8 cellular contexts compared by ENCODE assay signal in the genomic region with DNA sequence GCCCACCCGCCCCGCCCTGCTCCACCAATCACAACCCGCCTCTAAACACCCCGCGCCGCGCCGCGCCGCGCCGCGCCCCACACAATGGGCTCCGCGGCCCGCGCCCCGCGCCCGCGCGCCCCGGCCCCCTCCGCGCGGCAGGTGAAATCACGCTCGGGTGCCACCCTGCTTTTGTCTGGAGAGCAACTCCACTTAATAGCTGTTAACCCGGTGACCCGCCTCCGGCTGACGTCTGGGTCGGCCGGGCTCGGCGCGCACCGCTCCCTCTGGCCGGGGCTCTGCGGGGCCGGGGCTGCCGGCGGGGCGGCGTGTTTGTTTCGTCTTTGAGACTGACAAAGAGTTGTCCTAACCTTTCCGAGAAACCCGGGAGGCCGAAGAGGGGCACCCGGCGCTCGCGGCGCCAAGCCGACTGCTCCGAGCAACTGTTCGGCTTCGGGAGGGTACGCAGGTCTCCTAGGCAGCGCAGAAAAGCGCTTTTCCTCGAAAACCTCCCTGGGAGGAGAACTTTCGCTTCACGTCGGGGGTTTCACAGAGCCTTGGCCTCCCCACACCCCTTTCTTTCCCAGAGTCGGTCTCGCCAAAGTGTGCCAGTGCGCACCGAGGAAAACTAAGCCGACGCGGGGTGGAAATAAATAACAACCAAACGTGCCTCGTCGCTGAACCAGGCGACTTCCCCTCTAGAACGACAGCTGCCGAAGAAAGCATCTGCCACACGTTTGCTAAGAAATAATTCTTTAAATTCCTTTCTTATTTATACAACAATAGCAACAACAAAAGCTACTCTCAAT.
A peak's percentile ranks its signal among the peaks of the same experiment; 100 is the strongest.
DNase-seq lines count a peak whose midpoint lies in the region; ATAC-seq and TF ChIP-seq lines count a peak whose summit lies in the region.

No MANE protein-coding gene starts in this region.

- no peaks in the 10 kb centered on the region; the same call in none of the 2 replicates for H3K27me3 ChIP-seq in GM06990 (replicated peaks; ENCODE audit: control insufficient read depth, insufficient read depth, low read length)
- no peaks in the 10 kb centered on the region for H3K27me3 ChIP-seq in SJCRH30
- no peaks in the 10 kb centered on the region for H3K27me3 ChIP-seq in heart left ventricle
- no peaks in the 10 kb centered on the region for H3K27me3 ChIP-seq in trophoblast cell (ENCODE audit: insufficient read depth, low read length)

- DNase-seq in GM06990 (ENCODE audit: extremely low read depth, insufficient read length) (no peak), SJCRH30 (peak; percentile 45 to 58), heart left ventricle (peak; percentile 71 to 84 (median 74)), trophoblast cell (peak; percentile 62 to 75), NCI-H2107 (lab: John Stamatoyannopoulos, UW) (no peak), NCI-H2081 treated with DMSO at 0.1 percent for 48 hours (lab: John Stamatoyannopoulos, UW) (no peak)
- DNase-seq in activated naive CD8-positive, alpha-beta T cell treated with anti-CD3 and anti-CD28 coated beads for 36 hours = no peak

- H3K27ac Mint-ChIP-seq in activated naive CD8-positive, alpha-beta T cell treated with anti-CD3 and anti-CD28 coated beads for 36 hours = peak overlapping the region; percentile 95

- H2BK12ac ChIP-seq in trophoblast cell (ENCODE audit: low read length) = peak overlapping the region; percentile 12

- H3K27ac ChIP-seq in SJCRH30 (peak overlapping the region; percentile 83), heart left ventricle (peak overlapping the region; percentile 93 to 99 (median 97)), trophoblast cell (ENCODE audit: low read depth, low read length) (peak overlapping the region; percentile 66)

- no peak overlapping the region for H4K91ac ChIP-seq in trophoblast cell (ENCODE audit: low read depth, low read length)

- H3K4me3 Mint-ChIP-seq in activated naive CD8-positive, alpha-beta T cell treated with anti-CD3 and anti-CD28 coated beads for 36 hours = peak overlapping the region; percentile 85

- no peaks in the 10 kb centered on the region for H3K36me3 ChIP-seq in GM06990 (ENCODE audit: control insufficient read depth, insufficient read depth, low read length)
- H3K36me3 ChIP-seq in SJCRH30 = no peaks in the 10 kb centered on the region
- no peaks in the 10 kb centered on the region for H3K36me3 ChIP-seq in heart left ventricle
- H3K36me3 ChIP-seq in trophoblast cell (ENCODE audit: control insufficient read depth in 1 of 2, insufficient read depth in 2 of 2, low read length in 2 of 2) = no peaks in the 10 kb centered on the region

- peak overlapping the region; percentile 11 for H3K18ac ChIP-seq in trophoblast cell (ENCODE audit: low read length)

- 0 to 1% (median 0%) methylated on average over 31 to 79 of the region's 79 CpGs for WGBS in heart left ventricle, 4 donors
- no CpG with 5 or more reads among the region's 79 CpGs for WGBS in trophoblast cell (ENCODE audit: extremely low coverage, insufficient coverage, insufficient read length)

- peak overlapping the region; percentile 52 for H2BK120ac ChIP-seq in trophoblast cell (ENCODE audit: insufficient read depth, low read length, poor library complexity)

- peaks cover 38% of the 10 kb centered on the region for H3K36me3 Mint-ChIP-seq in activated naive CD8-positive, alpha-beta T cell treated with anti-CD3 and anti-CD28 coated beads for 36 hours

- H3K27me3 Mint-ChIP-seq in activated naive CD8-positive, alpha-beta T cell treated with anti-CD3 and anti-CD28 coated beads for 36 hours = no peaks in the 10 kb centered on the region

- H3K4me2 ChIP-seq in trophoblast cell (ENCODE audit: low read length) = peak overlapping the region; percentile 82

- peak overlapping the region; percentile 66 for H3K14ac ChIP-seq in trophoblast cell (ENCODE audit: low read length)

- peak overlapping the region; percentile 47 for H3K4me3 ChIP-seq in GM06990 (replicated peaks; ENCODE audit: low read depth, low read length)
- H3K4me3 ChIP-seq in SJCRH30 = peak overlapping the region; percentile 76
- peak overlapping the region; percentile 30 to 87 (median 75) for H3K4me3 ChIP-seq in heart left ventricle
- peak overlapping the region; percentile 73 for H3K4me3 ChIP-seq in trophoblast cell (ENCODE audit: low read depth, low read length)

- no peaks in the 10 kb centered on the region for H3K79me2 ChIP-seq in trophoblast cell (ENCODE audit: control insufficient read depth, insufficient read depth, low read length, poor library complexity)

- peaks cover 9% of the 10 kb centered on the region; the same call in 1 of the 2 replicates for H3K4me1 ChIP-seq in SJCRH30
- peaks cover 5 to 74% (median 51%) of the 10 kb centered on the region in 12 donors for H3K4me1 ChIP-seq in heart left ventricle
- H3K4me1 ChIP-seq in trophoblast cell (ENCODE audit: control insufficient read depth in 1 of 2, insufficient read depth in 2 of 2, low read length in 2 of 2) = peaks cover 4 to 8% of the 10 kb centered on the region in 2 experiments

- H3K9me3 ChIP-seq in SJCRH30 (replicated peaks) (no peaks in the 10 kb centered on the region), heart left ventricle (no peaks in the 10 kb centered on the region), trophoblast cell (ENCODE audit: insufficient read depth, low read depth, low read length) (no peaks in the 10 kb centered on the region)

- peak overlapping the region; percentile 31 for H2BK5ac ChIP-seq in trophoblast cell (ENCODE audit: low read depth, low read length, poor library complexity)

- H3K9me3 Mint-ChIP-seq in activated naive CD8-positive, alpha-beta T cell treated with anti-CD3 and anti-CD28 coated beads for 36 hours = no peaks in the 10 kb centered on the region

- H3K79me1 ChIP-seq in trophoblast cell (ENCODE audit: low read length) = peaks cover 8% of the 10 kb centered on the region

- H2AFZ ChIP-seq in trophoblast cell (ENCODE audit: insufficient read depth, low read length, poor library complexity) = peak overlapping the region; percentile 71

- H2AK5ac ChIP-seq in trophoblast cell (ENCODE audit: low read length) = no peak overlapping the region

- peak; percentile 28 for ATAC-seq in HG03175 (IDR thresholded peaks at IDR 0.05; ENCODE audit: unreplicated experiment)
- ATAC-seq in heart left ventricle = peak; percentile 22 to 68 (median 50)

- H3K4ac ChIP-seq in trophoblast cell (ENCODE audit: low read depth, low read length) = no peak overlapping the region

- intact Hi-C loops in heart left ventricle (cut with DNase I) = loop anchor here in 9 of 10 donors (2.0 to 10.0 kb wide), 14 partner anchors 33 to 522 kb away; partner anchors contain the start of gene FOXP1 (in 5 of the 9)

- no peak for TF ChIP-seq POLR2A in heart left ventricle (IDR thresholded peaks at IDR 0.05)

- peaks cover 62% of the 10 kb centered on the region for H3K4me1 Mint-ChIP-seq in activated naive CD8-positive, alpha-beta T cell treated with anti-CD3 and anti-CD28 coated beads for 36 hours

- peak overlapping the region; percentile 1 for H4K8ac ChIP-seq in trophoblast cell (ENCODE audit: low read depth, low read length)

- peak overlapping the region; percentile 73 for H3K9ac ChIP-seq in trophoblast cell (ENCODE audit: low read length)

- no peak for TF ChIP-seq CTCF in GM06990 (IDR thresholded peaks at IDR 0.05; ENCODE audit: insufficient read depth, low read length, poor library complexity, severe bottlenecking)
- no peak for TF ChIP-seq CTCF in heart left ventricle (IDR thresholded peaks at IDR 0.05)

- H3K23ac ChIP-seq in trophoblast cell (ENCODE audit: low read length) = no peak overlapping the region

- no peak overlapping the region for H4K12ac ChIP-seq in trophoblast cell (ENCODE audit: low read depth, low read length)

Comparison
In these comparisons a context has a peak if more than half of its experiments do, and no peak if none do; other contexts are left out.
1. DNase-seq: peak in SJCRH30 (2 of 2), heart left ventricle (5 of 5) and trophoblast cell (2 of 2); none in GM06990 (single experiment), activated naive CD8-positive, alpha-beta T cell treated with anti-CD3 and anti-CD28 coated beads for 36 hours (single experiment), NCI-H2107 (single experiment) and NCI-H2081 treated with DMSO at 0.1 percent for 48 hours (single experiment).
2. Peak in every context shown above with its lines, with median percentiles within 50 percentile points of each other: H3K4me3 ChIP-seq and H3K27ac ChIP-seq.